28 cellular contexts compared by ENCODE assay signal in the genomic region with DNA sequence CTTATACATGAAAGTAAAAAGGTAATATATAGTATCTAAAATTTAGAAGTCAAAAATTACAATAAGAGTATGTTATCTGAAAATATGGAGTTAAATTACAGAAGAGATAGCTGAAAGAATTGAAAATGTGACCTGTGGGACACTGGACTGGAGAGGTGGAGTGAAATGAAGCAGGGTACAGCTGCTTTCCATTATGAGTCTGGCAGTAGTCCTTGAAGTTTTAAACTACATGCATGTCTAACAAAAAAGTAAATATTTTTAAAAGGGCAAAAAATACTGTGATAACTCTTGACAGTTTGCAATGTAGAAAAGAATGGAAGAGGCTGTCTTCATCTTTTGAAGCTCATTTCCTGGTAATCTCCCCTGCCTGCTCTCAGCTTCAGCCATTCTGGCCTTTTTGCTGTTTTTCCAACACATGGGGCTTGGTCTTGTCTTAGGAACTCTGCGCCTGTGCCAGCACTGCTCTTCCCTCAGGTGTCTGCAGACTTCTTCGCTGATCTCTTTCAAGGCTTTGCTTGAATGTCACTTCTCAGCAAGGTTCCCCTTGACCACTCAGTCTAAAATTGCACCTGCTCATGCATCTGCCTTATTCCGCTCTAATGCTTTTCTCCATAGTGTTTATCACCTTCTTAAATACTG. TPM values are rescaled to one million over a fixed set of nuclear protein-coding genes. Genes with fewer than 3 reads are reported as not detected.
DNase-seq lines count a peak whose midpoint lies in the region; ATAC-seq and TF ChIP-seq lines count a peak whose summit lies in the region.
"Had no signal": no experiment of that assay in that cellular context is flagged by ENCODE, and none has a peak within 500 bp of the region (broad histone marks: within the 10 kb centered on the region; RNA-seq: fewer than 3 reads in every experiment).

No MANE protein-coding gene starts in this region.

- intact Hi-C loops in left cardiac atrium (cut with DNase I), result no loop called here

- H3K4me1 ChIP-seq in HUES64 (ENCODE audit: insufficient read depth, low read length), result peaks cover 38% of the 10 kb centered on the region
- H3K4me1 ChIP-seq in hepatocyte (ENCODE audit: insufficient read depth), result no peaks in the 10 kb centered on the region
- H3K4me1 ChIP-seq: HAP-1, SJSA1 had no signal

- no peaks in the 10 kb centered on the region for H3K27me3 Mint-ChIP-seq in brain

- peaks cover 9% of the 10 kb centered on the region for H3K36me3 Mint-ChIP-seq in brain

- H3K4me3 ChIP-seq in AG10803 (ENCODE audit: low read length) (no peak overlapping the region), HUES64 (ENCODE audit: low read length) (no peak overlapping the region), hepatocyte (no peak overlapping the region)
- H3K4me3 ChIP-seq: GM23248, HAP-1, K562, SJSA1 had no signal

- WGBS in HUES64, result 92% methylated on average over 3 of the region's 3 CpGs
- 74% methylated on average over 3 of the region's 3 CpGs for WGBS in hepatocyte (ENCODE audit: low lambda C conversion rate, missing lambda C conversion rate)

- H4K20me1 ChIP-seq in hepatocyte (ENCODE audit: insufficient read depth, poor library complexity, severe bottlenecking), result no peaks in the 10 kb centered on the region

- H3K9me3 Mint-ChIP-seq in brain, result no peaks in the 10 kb centered on the region
- H3K9me3 Mint-ChIP-seq: HFFc6 had no signal

- H3K9me3 ChIP-seq in HUES64 (ENCODE audit: insufficient read depth, low read depth, low read length) (no peaks in the 10 kb centered on the region), hepatocyte (ENCODE audit: low read depth) (no peaks in the 10 kb centered on the region)
- H3K9me3 ChIP-seq: HAP-1, SJSA1 had no signal

- 0 out of 2 replicates have a peak overlapping the region, but pooled peaks have one; percentile 1 for H3K27ac ChIP-seq in HUES64 (ENCODE audit: low read depth, low read length)
- H3K27ac ChIP-seq in hepatocyte, result no peak overlapping the region
- H3K27ac ChIP-seq: GM23248, SJSA1 had no signal

- H3K27me3 ChIP-seq in HUES64 (ENCODE audit: insufficient read depth, low read length) (no peaks in the 10 kb centered on the region), hepatocyte (no peaks in the 10 kb centered on the region)
- H3K27me3 ChIP-seq: SJSA1 had no signal

- TF ChIP-seq CTCF in AG10803 (conservative IDR thresholded peaks at IDR 0.05; ENCODE audit: low read length), result no peak
- TF ChIP-seq CTCF in brain (conservative IDR thresholded peaks at IDR 0.05), result no peak
- TF ChIP-seq CTCF in hepatocyte (IDR thresholded peaks at IDR 0.05; ENCODE audit: poor library complexity), result no peak

- H3K4me2 ChIP-seq in hepatocyte, result no peak overlapping the region

- DNase-seq in AG10803 (ENCODE audit: low read depth) (peak; percentile 1), hepatocyte (ENCODE audit: low spot score) (no peak), DMS53 (lab: John Stamatoyannopoulos, UW) (no peak), left cardiac atrium (no peak)
- DNase-seq: 8988T, ACHN, Calu3, DND-41, GM23248, HFFc6, Kasumi-1, NCI-H1105, NCI-H1436 treated with DMSO at 0.1 percent for 48 hours, NCI-H2029 treated with DMSO at 0.1 percent for 48 hours, NCI-H226, NCI-H510A, PC-3 had no signal

- H3K27ac Mint-ChIP-seq in brain, result peak overlapping the region in 4 of 5 experiments; percentile 16 to 59 (median 30)
- H3K27ac Mint-ChIP-seq: HFFc6 had no signal

- no peaks in the 10 kb centered on the region for H3K9me2 ChIP-seq in hepatocyte (replicated peaks; ENCODE audit: insufficient read depth)

- peak overlapping the region in 1 of 5 experiments; percentile 13 for H3K4me3 Mint-ChIP-seq in brain
- H3K4me3 Mint-ChIP-seq: HFFc6 had no signal

- no peak overlapping the region for H3K9ac ChIP-seq in HUES64 (ENCODE audit: low read depth, low read length)
- H3K9ac ChIP-seq: GM23248 had no signal

- H2AFZ ChIP-seq in hepatocyte, result peak overlapping the region; percentile 21
- H2AFZ ChIP-seq: GM23248 had no signal

- peaks cover 11% of the 10 kb centered on the region; the same call in 1 of the 2 replicates for H3K36me3 ChIP-seq in HUES64 (ENCODE audit: insufficient read depth, low read length)
- H3K36me3 ChIP-seq in hepatocyte (replicated peaks; ENCODE audit: insufficient read depth, low read depth), result no peaks in the 10 kb centered on the region
- H3K36me3 ChIP-seq: HAP-1, SJSA1 had no signal

- no peak for ATAC-seq in HG03280 (IDR thresholded peaks at IDR 0.05; ENCODE audit: unreplicated experiment)
- no peak for ATAC-seq in HG02571 (IDR thresholded peaks at IDR 0.05; ENCODE audit: unreplicated experiment)
- no peak for ATAC-seq in left cardiac atrium
- ATAC-seq: K562, PC-3, Right ventricle myocardium inferior had no signal

- peaks cover 56% of the 10 kb centered on the region for H3K4me1 Mint-ChIP-seq in brain

- no peaks in the 10 kb centered on the region for H3K79me2 ChIP-seq in hepatocyte

RNA-seq across cellular contexts. Expression of a gene that starts 36.9 kb away (rescaled TPM):
- 116 TPM for polyA plus RNA-seq in HUES64 (2013, experiment 1 of 2)
- 128 TPM for polyA plus RNA-seq in HUES64 (2013, experiment 2 of 2)
- 26.3 TPM for polyA plus RNA-seq in brain (ENCODE audit: insufficient read depth, low read depth, low replicate concordance)
- 3.4 and 5.0 TPM in 2 replicates for total RNA-seq in hepatocyte
- 0.41 and 1.0 TPM in 2 replicates for polyA plus RNA-seq in hepatocyte
- total RNA-seq in left cardiac atrium, result 1 to 10 TPM in 1 of 2 donors, under 1 TPM in 1; 0.88 to 2.1 TPM
- total RNA-seq: GM23248, HT-29, M059J, PC-3, SJSA1 had no signal
- polyA plus RNA-seq: BJ, GM23248 had no signal
